Comparison of ENCODE assay signal across 13 cellular contexts in the genomic region with DNA sequence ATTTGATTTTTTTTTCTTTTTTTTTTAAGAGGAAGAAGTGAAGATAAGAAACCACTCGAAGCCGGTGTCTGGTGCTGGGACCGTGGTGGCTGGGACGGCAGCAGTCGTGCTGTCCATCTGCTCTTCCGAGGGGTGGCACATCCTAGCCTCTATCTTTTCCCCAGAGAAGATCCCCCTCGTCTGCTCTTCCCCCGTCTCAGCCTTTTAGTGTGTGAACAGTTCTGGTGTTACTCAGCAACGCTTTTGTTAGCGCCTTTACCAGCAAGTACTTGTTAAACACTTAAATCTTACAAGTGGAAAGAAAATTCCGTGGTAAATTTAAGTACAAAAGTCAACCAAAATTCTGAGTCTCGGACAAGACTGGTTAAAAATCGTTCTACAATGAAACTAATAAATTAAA.
DNase-seq lines count a peak whose midpoint lies in the region; ATAC-seq and TF ChIP-seq lines count a peak whose summit lies in the region.
"Had no signal": no experiment of that assay in that cellular context is flagged by ENCODE, and none has a peak within 500 bp of the region (broad histone marks: within the 10 kb centered on the region; RNA-seq: fewer than 3 reads in every experiment).

No MANE protein-coding gene starts in this region.

- peaks cover 0 to 36% (median 25%) of the 10 kb centered on the region in 4 donors for H3K4me1 Mint-ChIP-seq in CD4-positive, CD25-positive, alpha-beta regulatory T cell

- no peak overlapping the region for H3K27ac ChIP-seq in CD4-positive, CD25-positive, alpha-beta regulatory T cell (ENCODE audit: insufficient read depth, low read length, poor library complexity, severe bottlenecking)
- H3K27ac ChIP-seq in HUES6 (ENCODE audit: low read depth, low read length) (peak overlapping the region; percentile 93), tibial nerve (peak overlapping the region in 1 of 4 donors; percentile 55)

- H3K4me3 Mint-ChIP-seq in CD4-positive, CD25-positive, alpha-beta regulatory T cell = peak overlapping the region in 2 of 4 donors; percentile 15 to 80

- H3K9me3 Mint-ChIP-seq in CD4-positive, CD25-positive, alpha-beta regulatory T cell = peaks cover 6 to 17% (median 12%) of the 10 kb centered on the region in 7 donors

- 63 to 71% methylated on average over 13 of the region's 13 CpGs for WGBS in tibial nerve, 2 donors

- no peak for TF ChIP-seq EP300 in tibial nerve (IDR thresholded peaks at IDR 0.05)

- no peaks in the 10 kb centered on the region for H3K36me3 ChIP-seq in CD4-positive, CD25-positive, alpha-beta regulatory T cell (ENCODE audit: control insufficient read depth, insufficient read depth, low read length)
- H3K36me3 ChIP-seq in HUES6 (ENCODE audit: control insufficient read depth, insufficient read depth, low read length) (no peaks in the 10 kb centered on the region), tibial nerve (no peaks in the 10 kb centered on the region)

- peak overlapping the region in 1 of 3 donors; percentile 63 for H3K27ac Mint-ChIP-seq in CD4-positive, CD25-positive, alpha-beta regulatory T cell

- in situ Hi-C loops in astrocyte of the spinal cord (cut with HindIII; ENCODE audit: low sequenced_read_pairs) = no loop called here

- H3K4me3 ChIP-seq in CD4-positive, CD25-positive, alpha-beta regulatory T cell (ENCODE audit: low read depth, low read length) = peak overlapping the region; percentile 26
- H3K4me3 ChIP-seq in HUES6 (ENCODE audit: low read depth, low read length) (peak overlapping the region; percentile 12), astrocyte of the spinal cord (ENCODE audit: low read depth, low read length) (no peak overlapping the region), tibial nerve (no peak overlapping the region)

- H3K27me3 ChIP-seq in CD4-positive, CD25-positive, alpha-beta regulatory T cell (ENCODE audit: control insufficient read depth, insufficient read depth, low read length) = no peaks in the 10 kb centered on the region
- no peaks in the 10 kb centered on the region for H3K27me3 ChIP-seq in HUES6 (ENCODE audit: control insufficient read depth, insufficient read depth, low read length)
- no peaks in the 10 kb centered on the region for H3K27me3 ChIP-seq in tibial nerve

- TF ChIP-seq CTCF in astrocyte of the spinal cord (IDR thresholded peaks at IDR 0.05; ENCODE audit: low read depth, low read length) (no peak), tibial nerve (IDR thresholded peaks at IDR 0.05) (no peak)

- no peak for TF ChIP-seq POLR2A in tibial nerve (IDR thresholded peaks at IDR 0.05)

- peak overlapping the region; percentile 57 for H3K9ac ChIP-seq in HUES6 (ENCODE audit: low read length)

- H3K27me3 Mint-ChIP-seq in CD4-positive, CD25-positive, alpha-beta regulatory T cell = peaks cover 15% of the 10 kb centered on the region

- H3K4me1 ChIP-seq in CD4-positive, CD25-positive, alpha-beta regulatory T cell (ENCODE audit: control insufficient read depth, insufficient read depth, low read length, poor library complexity, severe bottlenecking) = peaks cover 22% of the 10 kb centered on the region
- H3K4me1 ChIP-seq in HUES6 (ENCODE audit: control insufficient read depth, insufficient read depth, low read length) (peaks cover 38% of the 10 kb centered on the region), tibial nerve (peaks cover 0 to 7% (median 0%) of the 10 kb centered on the region in 4 donors)

- peaks cover 18% of the 10 kb centered on the region in 2 experiments for H3K9me3 ChIP-seq in CD4-positive, CD25-positive, alpha-beta regulatory T cell (ENCODE audit: control insufficient read depth in 2 of 2, low read length in 2 of 2)
- H3K9me3 ChIP-seq in HUES6 (ENCODE audit: control insufficient read depth, insufficient read depth, low read depth, low read length) (peaks cover 22% of the 10 kb centered on the region), tibial nerve (peaks cover 0 to 18% (median 5%) of the 10 kb centered on the region in 4 donors)

- DNase-seq in CD4-positive, CD25-positive, alpha-beta regulatory T cell = no peak
- DNase-seq in astrocyte of the spinal cord (ENCODE audit: low read depth, low spot score) (peak; percentile 32), medulla oblongata (ENCODE audit: extremely low spot score) (peak; percentile 5), NCI-H146 (lab: John Stamatoyannopoulos, UW) (no peak), HK-2 (ENCODE audit: unreplicated experiment) (no peak), tibial nerve (ENCODE audit: low spot score in 2 of 2) (no peak)
- DNase-seq: activated CD4-positive, alpha-beta T cell treated with anti-CD3 and anti-CD28 coated beads for 48 hours; activated naive CD4-positive, alpha-beta T cell; NCI-H345; stimulated activated naive CD4-positive, alpha-beta T cell treated with Interleukin-2 at 50 U/mL for 16 hours had no signal

- ATAC-seq in CD4-positive, CD25-positive, alpha-beta regulatory T cell (ENCODE audit: low read depth in 2 of 2) = no peak
- ATAC-seq in HG03520 (IDR thresholded peaks at IDR 0.05; ENCODE audit: unreplicated experiment) = no peak
- ATAC-seq: SK-N-SH treated with all-trans-retinoic acid at 6 μM for 48 hours had no signal

- H3K36me3 Mint-ChIP-seq in CD4-positive, CD25-positive, alpha-beta regulatory T cell = peaks cover 12% of the 10 kb centered on the region

Comparison
In these comparisons a context has a peak if more than half of its experiments do, and no peak if none do; other contexts are left out.
1. DNase-seq: peak in astrocyte of the spinal cord (single experiment) and medulla oblongata (single experiment); none in CD4-positive, CD25-positive, alpha-beta regulatory T cell (0 of 3), NCI-H146 (single experiment), HK-2 (single experiment) and tibial nerve (0 of 2).
2. H3K4me3 ChIP-seq: peak in CD4-positive, CD25-positive, alpha-beta regulatory T cell (single experiment) and HUES6 (single experiment); none in astrocyte of the spinal cord (single experiment) and tibial nerve (0 of 4).